Comparison of ENCODE assay signal across 1 cellular context in the genomic region with DNA sequence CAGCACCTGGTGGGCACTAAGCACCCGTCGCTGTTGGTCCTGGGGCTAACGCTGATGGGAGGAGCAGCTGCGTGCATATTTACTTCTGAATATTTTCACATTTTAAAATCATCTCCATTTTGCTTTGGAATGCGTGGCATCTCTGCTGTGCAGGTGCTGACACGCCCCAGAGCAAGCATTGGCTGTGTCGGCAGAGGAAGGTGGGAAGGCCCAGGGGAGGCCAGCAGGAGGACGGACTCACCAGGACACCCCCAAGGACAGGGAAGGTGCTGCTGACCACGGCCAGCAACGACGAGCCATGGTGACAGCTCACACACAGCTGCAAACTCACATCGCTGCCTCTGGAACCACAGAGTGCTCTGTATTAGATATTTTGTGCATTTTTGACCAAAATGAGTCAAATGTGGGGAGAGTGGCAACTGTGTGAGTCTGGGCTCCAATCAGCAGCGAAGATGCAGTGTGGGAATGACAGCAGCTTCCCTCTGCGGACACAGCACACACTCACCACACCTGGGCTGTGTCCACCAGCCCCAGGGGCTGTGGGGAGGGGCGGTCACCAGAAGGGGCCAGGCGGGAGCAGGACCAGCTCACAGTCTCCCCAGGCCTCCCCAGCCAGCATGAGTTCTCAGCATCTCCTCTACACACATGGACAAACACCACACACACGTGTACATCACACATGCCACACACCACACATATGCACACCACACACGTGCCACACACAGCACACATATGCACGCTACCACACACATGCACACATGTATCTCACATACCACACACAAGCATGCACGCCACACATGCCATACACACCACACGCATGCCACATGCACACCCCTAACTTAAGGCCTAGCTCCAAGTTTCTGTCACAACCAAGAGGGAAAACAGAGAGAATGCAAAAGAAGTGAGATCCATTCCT.
TF ChIP-seq lines count a peak whose summit lies in the region.

No MANE protein-coding gene starts in this region.

TF ChIP-seq in H1, 55 proteins besides CTCF, POLR2A, EP300 and RAD21:
- TF ChIP-seq TAF7 (optimal IDR thresholded peaks at IDR 0.05; ENCODE audit: borderline replicate concordance, low read depth, low read length) (no peak), JUN (IDR thresholded peaks at IDR 0.05; ENCODE audit: low read depth, low read length) (no peak), RFX5 (IDR thresholded peaks at IDR 0.05; ENCODE audit: borderline replicate concordance, low read depth, low read length) (no peak), SIX5 (IDR thresholded peaks at IDR 0.05; ENCODE audit: low read depth, low read length) (no peak), ATF3 (IDR thresholded peaks at IDR 0.05; ENCODE audit: insufficient read depth, low read depth, low read length) (no peak), YY1 (IDR thresholded peaks at IDR 0.05; ENCODE audit: low read depth, low read length) (no peak)
